ENCODE assay signal across 8 cellular contexts in genomic region chr19:11094520-11094894, GRCh38. TPM values are rescaled to one million over a fixed set of nuclear protein-coding genes. Genes with fewer than 3 reads are reported as not detected.
DNase-seq lines count a peak whose midpoint lies in the region; ATAC-seq and TF ChIP-seq lines count a peak whose summit lies in the region.

No MANE protein-coding gene starts in this region.

- H3K4me1 Mint-ChIP-seq in activated CD4-positive, alpha-beta T cell treated with anti-CD3 and anti-CD28 coated beads, Interleukin-2, amount 10 ng/mL, durations not matched to agents 24 days and 14 days, result peaks cover 44% of the 10 kb centered on the region

- H3K36me3 Mint-ChIP-seq in activated CD4-positive, alpha-beta T cell treated with anti-CD3 and anti-CD28 coated beads, Interleukin-2, amount 10 ng/mL, durations not matched to agents 24 days and 14 days (ENCODE audit: low read depth), result peaks cover 67% of the 10 kb centered on the region

- intact Hi-C loops in activated CD4-positive, alpha-beta T cell treated with anti-CD3 and anti-CD28 coated beads, Interleukin-2, amount 10 ng/mL, durations not matched to agents 24 days and 14 days (cut with micrococcal nuclease), result loop anchor here (10.0 kb wide), 2 partner anchors 440 to 990 kb away; partner anchors contain the start of genes ANGPTL6, ILF3 and PPAN

- H3K4me3 Mint-ChIP-seq in activated CD4-positive, alpha-beta T cell treated with anti-CD3 and anti-CD28 coated beads, Interleukin-2, amount 10 ng/mL, durations not matched to agents 24 days and 14 days, result peak overlapping the region; percentile 79

- peak overlapping the region; percentile 53 to 73 for H3K9ac ChIP-seq in liver (ENCODE audit: low read depth in 1 of 2, low read length in 2 of 2)

- no peak for ATAC-seq in thoracic aorta (ENCODE audit: insufficient number of reproducible peaks, low FRiP score, low read depth)

- H3K4me1 ChIP-seq in liver (ENCODE audit: control insufficient read depth in 4 of 4, insufficient read depth in 4 of 4, low read length in 3 of 4) (peaks cover 5 to 41% (median 27%) of the 10 kb centered on the region in 4 donors), thoracic aorta (ENCODE audit: control insufficient read depth in 1 of 2, low read depth in 2 of 2) (peaks cover 23 to 59% of the 10 kb centered on the region in 2 donors)

- 69 to 82% (median 76%) methylated on average over 4 of the region's 4 CpGs for WGBS in adipose tissue, 3 donors
- 76% methylated on average over 4 of the region's 4 CpGs for WGBS in liver

- H3K27ac Mint-ChIP-seq in activated CD4-positive, alpha-beta T cell treated with anti-CD3 and anti-CD28 coated beads, Interleukin-2, amount 10 ng/mL, durations not matched to agents 24 days and 14 days, result peak overlapping the region; percentile 89

- H3K9me3 ChIP-seq in liver (ENCODE audit: control insufficient read depth in 4 of 4, low read length in 3 of 4) (no peaks in the 10 kb centered on the region), thoracic aorta (no peaks in the 10 kb centered on the region)

- TF ChIP-seq CTCF in liver (IDR thresholded peaks at IDR 0.05; ENCODE audit: low read depth, low read length, missing input control) (no peak), thoracic aorta (IDR thresholded peaks at IDR 0.05) (no peak)

- H3K36me3 ChIP-seq in liver (ENCODE audit: control insufficient read depth in 4 of 4, insufficient read depth in 3 of 4, low read depth in 1 of 4, low read length in 3 of 4), result peaks cover 0 to 30% (median 12%) of the 10 kb centered on the region in 4 donors
- H3K36me3 ChIP-seq in thoracic aorta, result no peaks in the 10 kb centered on the region

- TF ChIP-seq RAD21 in liver (IDR thresholded peaks at IDR 0.05), result no peak

- H3K4me3 ChIP-seq in liver (ENCODE audit: low read depth in 1 of 3, low read length in 3 of 3) (peak overlapping the region in 1 of 3 donors; percentile 32), thoracic aorta (no peak overlapping the region)

- H3K27me3 ChIP-seq in liver (ENCODE audit: control insufficient read depth in 4 of 4, insufficient read depth in 4 of 4, low read length in 3 of 4) (no peaks in the 10 kb centered on the region), thoracic aorta (replicated peaks; ENCODE audit: insufficient read depth) (no peaks in the 10 kb centered on the region)

- H3K27ac ChIP-seq in adipose tissue (ENCODE audit: low read depth, low read length) (peak overlapping the region; percentile 54), liver (ENCODE audit: low read depth in 1 of 2, low read length in 2 of 2) (peak overlapping the region; percentile 87 to 92), thoracic aorta (peak overlapping the region; percentile 59 to 80)

- H3K27me3 Mint-ChIP-seq in activated CD4-positive, alpha-beta T cell treated with anti-CD3 and anti-CD28 coated beads, Interleukin-2, amount 10 ng/mL, durations not matched to agents 24 days and 14 days, result no peaks in the 10 kb centered on the region

- no peak for DNase-seq in activated CD4-positive, alpha-beta T cell treated with anti-CD3 and anti-CD28 coated beads, Interleukin-2, amount 10 ng/mL, durations not matched to agents 24 days and 14 days
- DNase-seq in activated CD4-positive, alpha-beta T cell treated with anti-CD3 and anti-CD28 coated beads for 48 hours, result no peak
- DNase-seq in thoracic aorta (ENCODE audit: low spot score) (no peak), UCSD-AML1 (lab: John Stamatoyannopoulos, UW; ENCODE audit: unreplicated experiment) (no peak), NCI-H2227 (lab: John Stamatoyannopoulos, UW; ENCODE audit: unreplicated experiment) (no peak)
- no peak for DNase-seq in stimulated activated CD4-positive, alpha-beta T cell treated with anti-CD3 and anti-CD28 coated beads, Interleukin-12 subunit alpha, Interleukin-12 subunit beta, amount 100 ng/mL, for 4 hours

- peaks cover 4% of the 10 kb centered on the region for H3K9me3 Mint-ChIP-seq in activated CD4-positive, alpha-beta T cell treated with anti-CD3 and anti-CD28 coated beads, Interleukin-2, amount 10 ng/mL, durations not matched to agents 24 days and 14 days

TF ChIP-seq in liver, 16 proteins besides CTCF, POLR2A, EP300 and RAD21:
- TF ChIP-seq EGR1 (IDR thresholded peaks at IDR 0.05; ENCODE audit: low read depth in 2 of 2), result no peak
- TF ChIP-seq FOXA2 (IDR thresholded peaks at IDR 0.05), result no peak
- no peak for TF ChIP-seq JUND (IDR thresholded peaks at IDR 0.05)
- TF ChIP-seq FOXA1 (IDR thresholded peaks at IDR 0.05), result no peak
- TF ChIP-seq ATF3 (IDR thresholded peaks at IDR 0.05), result no peak
- TF ChIP-seq GABPA (IDR thresholded peaks at IDR 0.05 in 1 of 2, conservative IDR thresholded peaks at IDR 0.05 in 1 of 2), result no peak
- TF ChIP-seq HNF4G (IDR thresholded peaks at IDR 0.05), result no peak
- no peak for TF ChIP-seq MAX (IDR thresholded peaks at IDR 0.05)

RNA-seq across cellular contexts. Expression of gene LDLR, which starts 5.2 kb away (rescaled TPM):
- total RNA-seq in activated CD4-positive, alpha-beta T cell treated with anti-CD3 and anti-CD28 coated beads, Interleukin-2, amount 10 ng/mL, durations not matched to agents 24 days and 14 days, result 121 and 129 TPM in 2 replicates
- polyA plus RNA-seq in adipose tissue (100 to 1,000 TPM in 1 of 3 donors, 10 to 100 TPM in 2; 17.5 to 247 (median 49.3) TPM), liver (10 to 100 TPM; 17.3 to 28.4 TPM)
- total RNA-seq in liver (100 to 1,000 TPM in 1 of 2 donors, 10 to 100 TPM in 1; 99.5 to 141 TPM), thoracic aorta (100 to 1,000 TPM in 1 of 2 donors, 10 to 100 TPM in 1; 39.8 to 108 TPM)
